Comparison of ENCODE assay signal across 8 cellular contexts in the genomic region with DNA sequence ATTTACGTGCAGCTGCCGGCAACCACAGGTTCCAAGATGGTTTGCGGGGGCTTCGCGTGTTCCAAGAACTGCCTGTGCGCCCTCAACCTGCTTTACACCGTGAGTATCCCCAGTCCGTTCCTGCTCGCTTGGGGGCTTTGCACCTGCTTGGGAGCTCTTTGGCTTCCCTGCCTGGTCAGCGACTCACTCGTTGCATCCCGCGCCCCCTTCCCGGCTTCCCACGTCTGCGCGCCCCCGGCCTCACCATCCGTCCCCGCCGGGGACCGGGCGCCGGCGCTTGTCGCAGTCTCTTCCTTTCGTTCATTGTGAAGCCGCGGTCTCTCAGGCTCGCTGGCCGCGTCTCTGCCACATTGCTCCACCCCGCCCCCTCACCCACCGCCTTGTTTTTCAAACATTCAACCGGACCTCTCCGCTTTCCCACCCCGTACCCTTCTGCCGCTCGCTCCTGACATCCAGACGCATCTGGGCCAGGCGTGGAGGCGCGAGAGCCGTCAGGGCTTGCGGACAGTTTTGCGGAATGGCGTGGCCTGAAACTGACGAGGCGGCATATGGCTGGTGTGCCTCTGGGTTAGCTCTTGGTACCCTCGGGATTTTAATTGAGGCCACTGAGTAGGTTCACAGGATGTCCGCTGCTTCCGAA. TPM values are rescaled to one million over a fixed set of nuclear protein-coding genes. Genes with fewer than 3 reads are reported as not detected.
DNase-seq lines count a peak whose midpoint lies in the region; ATAC-seq and TF ChIP-seq lines count a peak whose summit lies in the region.

No MANE protein-coding gene starts in this region.

- H3K27me3 ChIP-seq in H7 (ENCODE audit: control insufficient read depth, insufficient read depth, low read length) (no peaks in the 10 kb centered on the region; the same call in 1 of the 2 replicates), parathyroid adenoma (ENCODE audit: control insufficient read depth, insufficient read depth, low read length) (no peaks in the 10 kb centered on the region)

- DNase-seq in DMS79 (lab: John Stamatoyannopoulos, UW): peak; percentile 45
- peak; percentile 72 for DNase-seq in H7
- peak; percentile 48 for DNase-seq in NCI-H2171 (lab: John Stamatoyannopoulos, UW)
- DNase-seq in left cardiac atrium: peak; percentile 40

- no peak for TF ChIP-seq CTCF in parathyroid adenoma (IDR thresholded peaks at IDR 0.05)

- peaks cover 8% of the 10 kb centered on the region for H3K4me1 ChIP-seq in parathyroid adenoma

- H3K4me1 Mint-ChIP-seq in activated naive CD4-positive, alpha-beta T cell treated with anti-CD3 and anti-CD28 coated beads, Interleukin-2, amount 50 U/mL, for 24 hours: peaks cover 11% of the 10 kb centered on the region

- peak overlapping the region; percentile 79 for H3K27ac ChIP-seq in parathyroid adenoma

- H3K36me3 ChIP-seq in H7 (replicated peaks; ENCODE audit: control insufficient read depth, insufficient read depth, low read length) (no peaks in the 10 kb centered on the region), parathyroid adenoma (ENCODE audit: control insufficient read depth, insufficient read depth, low read length) (no peaks in the 10 kb centered on the region)

- peak overlapping the region; percentile 13 for H3K27ac Mint-ChIP-seq in activated naive CD4-positive, alpha-beta T cell treated with anti-CD3 and anti-CD28 coated beads, Interleukin-2, amount 50 U/mL, for 24 hours

- H3K4me3 ChIP-seq in H7 (ENCODE audit: insufficient read depth, low read depth, low read length) (peak overlapping the region; percentile 95), parathyroid adenoma (ENCODE audit: low read depth, low read length) (peak overlapping the region; percentile 69)

- peaks cover 6% of the 10 kb centered on the region for H3K79me2 ChIP-seq in parathyroid adenoma

- no peaks in the 10 kb centered on the region for H3K9me3 ChIP-seq in parathyroid adenoma (ENCODE audit: control insufficient read depth, low read length)

- peaks cover 31% of the 10 kb centered on the region for H3K27me3 Mint-ChIP-seq in activated naive CD4-positive, alpha-beta T cell treated with anti-CD3 and anti-CD28 coated beads, Interleukin-2, amount 50 U/mL, for 24 hours

- no peaks in the 10 kb centered on the region for H3K9me3 Mint-ChIP-seq in activated naive CD4-positive, alpha-beta T cell treated with anti-CD3 and anti-CD28 coated beads, Interleukin-2, amount 50 U/mL, for 24 hours

- peak overlapping the region; percentile 10 for H3K9ac ChIP-seq in parathyroid adenoma

- ATAC-seq in left cardiac atrium (peak; percentile 60 to 67), GM18519 (IDR thresholded peaks at IDR 0.05; ENCODE audit: low FRiP score, unreplicated experiment) (no peak), GM21717 (IDR thresholded peaks at IDR 0.05; ENCODE audit: unreplicated experiment) (no peak)

- H3K36me3 Mint-ChIP-seq in activated naive CD4-positive, alpha-beta T cell treated with anti-CD3 and anti-CD28 coated beads, Interleukin-2, amount 50 U/mL, for 24 hours: peaks cover 2% of the 10 kb centered on the region

- H2AFZ ChIP-seq in parathyroid adenoma: peak overlapping the region; percentile 94

- peak overlapping the region; percentile 91 for H3K4me2 ChIP-seq in parathyroid adenoma (ENCODE audit: low read length)

- intact Hi-C loops in left cardiac atrium (cut with DNase I): no loop called here

- peak overlapping the region; percentile 81 for H3K4me3 Mint-ChIP-seq in activated naive CD4-positive, alpha-beta T cell treated with anti-CD3 and anti-CD28 coated beads, Interleukin-2, amount 50 U/mL, for 24 hours

RNA-seq across cellular contexts. Expression of gene TSPAN13, which starts 0.5 kb away (rescaled TPM):
- 17.7 and 23.1 TPM in 2 replicates for total RNA-seq in H7 (2014; rRNA removed; shearing (Covaris generic))
- 10 to 100 TPM; 19.6 to 20.1 TPM for total RNA-seq in left cardiac atrium

RNA-seq across cellular contexts. Expression of gene AGR2, which starts 50.7 kb away (rescaled TPM):
- total RNA-seq in H7 (2014; rRNA removed; shearing (Covaris generic)): not detected in 2 replicates
- not detected for total RNA-seq in left cardiac atrium

Comparison
In these comparisons a context has a peak if more than half of its experiments do, and no peak if none do; other contexts are left out.
1. ATAC-seq: peak in left cardiac atrium (2 of 2); none in GM18519 (single experiment) and GM21717 (single experiment).
2. Peak in every context shown above with its lines, with median percentiles within 50 percentile points of each other: DNase-seq.